ENCODE assay signal across 1 cellular context in the genomic region with DNA sequence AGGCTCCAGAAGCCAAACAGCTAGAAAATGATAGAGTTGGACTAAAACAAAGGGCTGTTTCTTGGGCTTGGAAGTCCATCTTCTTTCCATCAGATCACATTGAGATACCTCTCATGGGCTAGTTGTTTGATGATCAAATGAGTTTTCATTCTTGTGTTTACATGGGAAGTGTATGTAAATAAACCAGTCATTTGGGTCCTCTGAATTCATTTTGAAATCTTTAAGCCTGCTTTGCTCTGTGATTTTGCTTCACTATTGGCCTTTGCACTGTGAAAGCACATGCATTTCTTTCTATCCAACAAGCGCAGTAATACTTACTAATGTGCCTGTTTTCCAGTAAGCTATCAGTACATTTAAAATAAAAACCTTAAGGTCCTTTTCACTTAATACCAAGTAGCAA.
TF ChIP-seq lines count a peak whose summit lies in the region.

No MANE protein-coding gene starts in this region.

TF ChIP-seq in HepG2, 621 proteins besides CTCF, POLR2A, EP300 and RAD21 (continued from another document):
- TF ChIP-seq ZNF547 (CRISPR knock-in tag; IDR thresholded peaks at IDR 0.05) (no peak), TSC22D2 (CRISPR knock-in tag; IDR thresholded peaks at IDR 0.05; ENCODE audit: borderline replicate concordance) (no peak), WIZ (CRISPR knock-in tag; IDR thresholded peaks at IDR 0.05) (no peak), ZSCAN29 (CRISPR knock-in tag; conservative IDR thresholded peaks at IDR 0.05) (no peak), ZMYM2 (CRISPR knock-in tag; IDR thresholded peaks at IDR 0.05) (no peak), PCBP1 (IDR thresholded peaks at IDR 0.05; ENCODE audit: borderline replicate concordance, low read depth, low read length) (no peak), ZNF720 (CRISPR knock-in tag; IDR thresholded peaks at IDR 0.05) (no peak), SP2 (CRISPR knock-in tag; IDR thresholded peaks at IDR 0.05) (no peak), ZNF556 (CRISPR knock-in tag; IDR thresholded peaks at IDR 0.05; ENCODE audit: borderline replicate concordance) (no peak), ISL2 (CRISPR knock-in tag; IDR thresholded peaks at IDR 0.05) (no peak), IRF2 (CRISPR knock-in tag; IDR thresholded peaks at IDR 0.05) (no peak), IKZF4 (CRISPR knock-in tag; IDR thresholded peaks at IDR 0.05; ENCODE audit: borderline replicate concordance, low read depth, not compliant biosample characterization) (no peak)
- TF ChIP-seq, protein P1, sequence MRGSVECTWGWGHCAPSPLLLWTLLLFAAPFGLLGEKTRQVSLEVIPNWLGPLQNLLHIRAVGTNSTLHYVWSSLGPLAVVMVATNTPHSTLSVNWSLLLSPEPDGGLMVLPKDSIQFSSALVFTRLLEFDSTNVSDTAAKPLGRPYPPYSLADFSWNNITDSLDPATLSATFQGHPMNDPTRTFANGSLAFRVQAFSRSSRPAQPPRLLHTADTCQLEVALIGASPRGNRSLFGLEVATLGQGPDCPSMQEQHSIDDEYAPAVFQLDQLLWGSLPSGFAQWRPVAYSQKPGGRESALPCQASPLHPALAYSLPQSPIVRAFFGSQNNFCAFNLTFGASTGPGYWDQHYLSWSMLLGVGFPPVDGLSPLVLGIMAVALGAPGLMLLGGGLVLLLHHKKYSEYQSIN (CRISPR knock-in tag; IDR thresholded peaks at IDR 0.05; ENCODE audit: borderline replicate concordance): no peak
- TF ChIP-seq, protein P2, sequence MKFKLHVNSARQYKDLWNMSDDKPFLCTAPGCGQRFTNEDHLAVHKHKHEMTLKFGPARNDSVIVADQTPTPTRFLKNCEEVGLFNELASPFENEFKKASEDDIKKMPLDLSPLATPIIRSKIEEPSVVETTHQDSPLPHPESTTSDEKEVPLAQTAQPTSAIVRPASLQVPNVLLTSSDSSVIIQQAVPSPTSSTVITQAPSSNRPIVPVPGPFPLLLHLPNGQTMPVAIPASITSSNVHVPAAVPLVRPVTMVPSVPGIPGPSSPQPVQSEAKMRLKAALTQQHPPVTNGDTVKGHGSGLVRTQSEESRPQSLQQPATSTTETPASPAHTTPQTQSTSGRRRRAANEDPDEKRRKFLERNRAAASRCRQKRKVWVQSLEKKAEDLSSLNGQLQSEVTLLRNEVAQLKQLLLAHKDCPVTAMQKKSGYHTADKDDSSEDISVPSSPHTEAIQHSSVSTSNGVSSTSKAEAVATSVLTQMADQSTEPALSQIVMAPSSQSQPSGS (CRISPR knock-in tag; IDR thresholded peaks at IDR 0.05): no peak
TF ChIP-seq in HepG2: peak in this region for 0.
